In the genomic region with DNA sequence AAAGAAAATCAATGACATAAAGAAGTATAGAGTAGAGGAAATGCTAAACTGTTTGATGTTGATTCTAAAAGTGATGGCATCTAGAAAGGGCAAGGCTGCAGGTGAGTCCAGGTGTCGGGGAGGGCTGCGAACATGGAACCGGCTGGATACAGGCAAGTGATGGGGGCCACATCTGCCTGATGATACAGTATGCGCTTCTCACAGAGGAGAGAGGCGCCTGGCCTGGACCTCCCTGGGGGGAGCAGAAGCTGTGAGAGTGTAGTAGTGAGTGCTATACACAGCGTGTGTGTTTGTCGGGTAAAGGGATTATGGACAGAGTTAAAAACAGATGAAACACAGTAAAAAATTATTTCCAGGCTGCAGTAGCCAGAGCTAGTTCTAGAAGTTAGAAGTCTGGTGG, we compare ENCODE assay signal across 25 cellular contexts.
"Had no signal": no experiment of that assay in that cellular context is flagged by ENCODE, and none has a peak within 500 bp of the region (broad histone marks: within the 10 kb centered on the region; RNA-seq: fewer than 3 reads in every experiment).

No MANE protein-coding gene starts in this region.

- FAIRE-seq: bronchial epithelial cell had no signal

- H3K4me3 Mint-ChIP-seq: activated CD4-positive, alpha-beta memory T cell treated with anti-CD3 and anti-CD28 coated beads for 36 hours; activated CD4-positive, alpha-beta T cell treated with anti-CD3 and anti-CD28 coated beads, Interleukin-2, amount 10 ng/mL, durations not matched to agents 7 days and 5 days; activated naive CD4-positive, alpha-beta T cell treated with anti-CD3 and anti-CD28 coated beads, Interleukin-2, amount 10 ng/mL, durations not matched to agents 7 days and 5 days; central memory CD8-positive, alpha-beta T cell had no signal

- H3K4me1 Mint-ChIP-seq: activated CD4-positive, alpha-beta T cell treated with anti-CD3 and anti-CD28 coated beads, Interleukin-2, amount 10 ng/mL, durations not matched to agents 7 days and 5 days; activated naive CD4-positive, alpha-beta T cell treated with anti-CD3 and anti-CD28 coated beads, Interleukin-2, amount 10 ng/mL, durations not matched to agents 7 days and 5 days; central memory CD8-positive, alpha-beta T cell had no signal

- DNase-seq: activated CD4-positive, alpha-beta memory T cell treated with anti-CD3 and anti-CD28 coated beads for 36 hours; activated CD4-positive, alpha-beta T cell treated with anti-CD3 and anti-CD28 coated beads, Interleukin-2, amount 10 ng/mL, durations not matched to agents 7 days and 5 days; activated CD4-positive, CD25-positive, alpha-beta regulatory T cell; activated CD8-positive, alpha-beta memory T cell treated with anti-CD3 and anti-CD28 coated beads for 24 hours; activated gamma-delta T cell treated with Interleukin-2 at 50 U/mL for 16 hours; activated naive CD4-positive, alpha-beta T cell treated with anti-CD3 and anti-CD28 coated beads, Interleukin-2, amount 10 ng/mL, durations not matched to agents 7 days and 5 days; activated T-cell treated with anti-CD3 and anti-CD28 coated beads, Interleukin-2, amount 50 U/mL, for 48 hours; aorta; Karpas-422; NCI-H1105 treated with DMSO at 0.1 percent for 48 hours; NCI-H146; NCI-H187 treated with DMSO at 0.1 percent for 48 hours; NCI-H2081 treated with DMSO at 0.1 percent for 48 hours; NCI-H446; NCI-H748 treated with DMSO at 0.1 percent for 48 hours; OCI-M1; RPMI8226; T-helper 1 cell had no signal

- H3K36me3 Mint-ChIP-seq: activated CD4-positive, alpha-beta memory T cell treated with anti-CD3 and anti-CD28 coated beads for 36 hours had no signal

- H3K27ac Mint-ChIP-seq: activated CD4-positive, alpha-beta memory T cell treated with anti-CD3 and anti-CD28 coated beads for 36 hours; activated CD4-positive, alpha-beta T cell treated with anti-CD3 and anti-CD28 coated beads, Interleukin-2, amount 10 ng/mL, durations not matched to agents 7 days and 5 days; activated naive CD4-positive, alpha-beta T cell treated with anti-CD3 and anti-CD28 coated beads, Interleukin-2, amount 10 ng/mL, durations not matched to agents 7 days and 5 days; activated T-helper 2 cell treated with anti-CD3 and anti-CD28 coated beads, Interferon-gamma antibody, Interleukin-2, Interleukin-4, amounts not matched to agents 10 μg/mL and 5 μg/mL and 100 μg/mL, durations not matched to agents 14 hours and 24 hours and 36 hours had no signal

- H3K4me3 ChIP-seq: SK-N-MC had no signal

- H3K9me3 Mint-ChIP-seq: activated CD4-positive, alpha-beta memory T cell treated with anti-CD3 and anti-CD28 coated beads for 36 hours; activated CD4-positive, alpha-beta T cell treated with anti-CD3 and anti-CD28 coated beads, Interleukin-2, amount 10 ng/mL, durations not matched to agents 7 days and 5 days; activated naive CD4-positive, alpha-beta T cell treated with anti-CD3 and anti-CD28 coated beads, Interleukin-2, amount 10 ng/mL, durations not matched to agents 7 days and 5 days; activated T-helper 2 cell treated with anti-CD3 and anti-CD28 coated beads, Interferon-gamma antibody, Interleukin-2, Interleukin-4, amounts not matched to agents 10 μg/mL and 5 μg/mL and 100 μg/mL, durations not matched to agents 14 hours and 24 hours and 36 hours; central memory CD8-positive, alpha-beta T cell had no signal

- ATAC-seq: Panc1, Right ventricle myocardium inferior had no signal

- H3K27ac ChIP-seq: SK-N-MC, VCaP had no signal
